Comparison of ENCODE assay signal across 28 cellular contexts in the genomic region with DNA sequence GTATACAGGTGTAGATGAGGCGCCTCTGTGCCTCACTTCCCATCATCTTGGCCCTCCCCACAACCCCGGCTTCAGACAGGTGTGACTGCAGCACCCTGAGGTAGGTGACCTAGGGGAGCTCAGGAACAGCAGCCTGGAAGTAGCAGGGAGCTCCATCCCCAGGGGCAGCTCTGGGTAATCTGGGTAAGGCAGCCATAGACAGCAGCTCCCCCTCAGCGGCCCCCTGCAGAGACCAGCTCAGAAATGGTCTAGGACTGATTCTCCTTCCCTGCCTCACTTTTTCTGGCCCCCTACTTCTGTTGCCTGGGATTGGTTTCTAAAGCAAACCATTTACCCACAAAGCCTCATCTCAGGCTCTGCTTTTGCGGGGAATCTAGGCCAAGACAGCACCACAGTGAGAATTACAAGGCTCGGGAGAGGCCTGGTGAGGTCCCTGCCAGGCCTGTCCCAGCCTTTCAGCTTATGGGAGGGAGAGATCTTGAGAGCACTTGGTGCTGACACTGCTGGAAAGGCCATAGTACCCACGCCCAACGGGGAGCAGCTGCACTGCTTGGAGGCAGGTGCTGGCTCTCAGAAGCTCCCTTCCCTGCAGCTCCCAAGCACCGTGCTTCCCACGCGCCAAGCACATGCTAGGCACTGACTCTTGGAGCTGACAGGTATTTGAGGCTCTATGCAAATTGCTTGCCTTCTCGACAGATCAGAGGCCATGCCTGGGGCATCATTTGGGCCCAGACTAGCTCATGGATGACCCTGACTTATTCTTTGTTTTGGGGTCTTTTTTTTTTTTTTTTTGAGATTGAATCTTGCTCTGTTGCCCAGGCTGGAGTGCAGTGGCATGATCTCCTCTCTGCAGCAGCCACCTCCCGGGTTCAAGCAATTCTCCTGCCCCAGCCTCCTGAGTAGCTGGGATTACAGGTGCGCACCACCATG. TPM values are rescaled to one million over a fixed set of nuclear protein-coding genes. Genes with fewer than 3 reads are reported as not detected.
A peak's percentile ranks its signal among the peaks of the same experiment; 100 is the strongest.
DNase-seq lines count a peak whose midpoint lies in the region; ATAC-seq, FAIRE-seq and TF ChIP-seq lines count a peak whose summit lies in the region.
"Had no signal": no experiment of that assay in that cellular context is flagged by ENCODE, and none has a peak within 500 bp of the region (broad histone marks: within the 10 kb centered on the region; RNA-seq: fewer than 3 reads in every experiment).

No MANE protein-coding gene starts in this region.

- H3K9ac ChIP-seq in kidney (ENCODE audit: low read length in 2 of 2): no peak overlapping the region
- H3K9ac ChIP-seq: BLaER1 had no signal

- no peak for TF ChIP-seq POLR2A in breast epithelium (IDR thresholded peaks at IDR 0.05)

- intact Hi-C loops in kidney (cut with DNase I): no loop called here
- intact Hi-C loops in upper lobe of right lung (cut with DNase I): no loop called here
- intact Hi-C loops in breast epithelium (cut with DNase I; ENCODE audit: low total_unique reads): no loop called here

- H3K36me3 Mint-ChIP-seq in activated T-cell treated with anti-CD3 and anti-CD28 coated beads, Interleukin-2, amount 50 U/mL, for 72 hours (ENCODE audit: insufficient read depth in 2 of 2): peaks cover 3% of the 10 kb centered on the region in 2 donors

- H3K27me3 Mint-ChIP-seq in activated T-cell treated with anti-CD3 and anti-CD28 coated beads, Interleukin-2, amount 50 U/mL, for 72 hours (ENCODE audit: low read depth): no peaks in the 10 kb centered on the region
- H3K27me3 Mint-ChIP-seq: activated CD8-positive, alpha-beta memory T cell treated with anti-CD3 and anti-CD28 coated beads, Interleukin-2, amount 10 ng/mL, durations not matched to agents 7 days and 5 days; activated naive CD8-positive, alpha-beta T cell; activated T-helper 17 cell treated with anti-CD3 and anti-CD28 coated beads, Interleukin-2, amount 50 U/mL, for 72 hours; type B pancreatic cell had no signal

- FAIRE-seq in kidney (lab: Jason Lieb, UNC): no peak
- FAIRE-seq: islet of Langerhans had no signal

- H3K4me1 Mint-ChIP-seq in activated T-cell treated with anti-CD3 and anti-CD28 coated beads, Interleukin-2, amount 50 U/mL, for 72 hours (ENCODE audit: low read depth): no peaks in the 10 kb centered on the region
- H3K4me1 Mint-ChIP-seq: activated CD8-positive, alpha-beta memory T cell treated with anti-CD3 and anti-CD28 coated beads, Interleukin-2, amount 10 ng/mL, durations not matched to agents 7 days and 5 days; activated T-helper 17 cell treated with anti-CD3 and anti-CD28 coated beads, Interleukin-2, amount 50 U/mL, for 72 hours had no signal

- no peaks in the 10 kb centered on the region for H3K4me1 ChIP-seq in kidney (ENCODE audit: control insufficient read depth in 1 of 2, insufficient read depth in 1 of 2, low read depth in 1 of 2, low read length in 2 of 2)
- H3K4me1 ChIP-seq in upper lobe of right lung: no peaks in the 10 kb centered on the region
- H3K4me1 ChIP-seq in breast epithelium: no peaks in the 10 kb centered on the region
- H3K4me1 ChIP-seq: ascending aorta, BLaER1, esophagus squamous epithelium, gastroesophageal sphincter, lower lobe of right lung had no signal

- H3K9me3 ChIP-seq in kidney (ENCODE audit: control insufficient read depth in 1 of 2, low read length in 2 of 2): no peaks in the 10 kb centered on the region
- H3K9me3 ChIP-seq in upper lobe of right lung: no peaks in the 10 kb centered on the region
- H3K9me3 ChIP-seq in breast epithelium: no peaks in the 10 kb centered on the region
- H3K9me3 ChIP-seq: ascending aorta, BLaER1, esophagus squamous epithelium, gastroesophageal sphincter, lower lobe of right lung had no signal

- TF ChIP-seq CTCF in kidney (IDR thresholded peaks at IDR 0.05; ENCODE audit: borderline replicate concordance, extremely low read depth, insufficient read depth) (no peak), upper lobe of right lung (IDR thresholded peaks at IDR 0.05) (no peak), breast epithelium (IDR thresholded peaks at IDR 0.05) (no peak)

- ATAC-seq in activated T-cell treated with anti-CD3 and anti-CD28 coated beads, Interleukin-2, amount 50 U/mL, for 72 hours (replicated peaks in 1 of 2): no peak
- ATAC-seq in upper lobe of right lung: peak; percentile 27
- ATAC-seq: activated CD8-positive, alpha-beta memory T cell treated with anti-CD3 and anti-CD28 coated beads, Interleukin-2, amount 10 ng/mL, durations not matched to agents 7 days and 5 days; activated T-helper 17 cell treated with anti-CD3 and anti-CD28 coated beads, Interleukin-2, amount 50 U/mL, for 72 hours; gastroesophageal sphincter had no signal

- H3K36me3 ChIP-seq in kidney (ENCODE audit: control insufficient read depth in 1 of 2, insufficient read depth in 2 of 2, low read length in 2 of 2) (peaks cover 0 to 11% of the 10 kb centered on the region in 2 donors), upper lobe of right lung (peaks cover 27% of the 10 kb centered on the region), breast epithelium (no peaks in the 10 kb centered on the region)

- no peaks in the 10 kb centered on the region for H3K9me3 Mint-ChIP-seq in activated T-cell treated with anti-CD3 and anti-CD28 coated beads, Interleukin-2, amount 50 U/mL, for 72 hours
- H3K9me3 Mint-ChIP-seq: activated T-helper 17 cell treated with anti-CD3 and anti-CD28 coated beads, Interleukin-2, amount 50 U/mL, for 72 hours; type B pancreatic cell had no signal

- DNase-seq in activated T-cell treated with anti-CD3 and anti-CD28 coated beads, Interleukin-2, amount 50 U/mL, for 1 hour: peak; percentile 16
- DNase-seq in activated T-cell treated with anti-CD3 and anti-CD28 coated beads, Interleukin-2, amount 50 U/mL, for 72 hours: no peak
- peak; percentile 23 for DNase-seq in NCI-H510A (lab: John Stamatoyannopoulos, UW)
- peak; percentile 31 for DNase-seq in kidney
- DNase-seq in upper lobe of right lung: peak; percentile 46
- DNase-seq in dermis blood vessel endothelial cell: no peak
- no peak for DNase-seq in NCI-H345 (lab: John Stamatoyannopoulos, UW)
- DNase-seq in breast epithelium (ENCODE audit: low spot score in 2 of 2): no peak
- DNase-seq: ACHN; activated CD4-positive, alpha-beta T cell treated with anti-CD3 and anti-CD28 coated beads for 4 hours; activated CD8-positive, alpha-beta memory T cell treated with anti-CD3 and anti-CD28 coated beads, Interleukin-2, amount 10 ng/mL, durations not matched to agents 7 days and 5 days; effector memory CD4-positive, alpha-beta T cell; esophagus squamous epithelium; hypothalamus; lower lobe of right lung; NCI-H1048; NCI-H2107; NCI-H69; nucleus accumbens; stimulated activated CD4-positive, alpha-beta T cell treated with anti-CD3 and anti-CD28 coated beads, Interleukin-4, amount 100 ng/mL, for 4 hours; T-helper 1 cell had no signal

- H3K4me3 Mint-ChIP-seq in activated T-cell treated with anti-CD3 and anti-CD28 coated beads, Interleukin-2, amount 50 U/mL, for 72 hours: no peak overlapping the region
- H3K4me3 Mint-ChIP-seq: activated CD8-positive, alpha-beta memory T cell treated with anti-CD3 and anti-CD28 coated beads, Interleukin-2, amount 10 ng/mL, durations not matched to agents 7 days and 5 days; activated naive CD8-positive, alpha-beta T cell; activated T-helper 17 cell treated with anti-CD3 and anti-CD28 coated beads, Interleukin-2, amount 50 U/mL, for 72 hours; type B pancreatic cell had no signal

- H3K27ac ChIP-seq in kidney (ENCODE audit: low read depth in 2 of 2, low read length in 2 of 2) (no peak overlapping the region), upper lobe of right lung (no peak overlapping the region), breast epithelium (no peak overlapping the region)
- H3K27ac ChIP-seq: ascending aorta, BLaER1, esophagus squamous epithelium, gastroesophageal sphincter, lower lobe of right lung had no signal

- H3K4me3 ChIP-seq in kidney (ENCODE audit: low read length in 2 of 2) (no peak overlapping the region), upper lobe of right lung (no peak overlapping the region), breast epithelium (no peak overlapping the region)
- H3K4me3 ChIP-seq: ascending aorta, BLaER1, esophagus squamous epithelium, gastroesophageal sphincter, lower lobe of right lung had no signal

- no peaks in the 10 kb centered on the region for H3K27me3 ChIP-seq in upper lobe of right lung
- H3K27me3 ChIP-seq in breast epithelium: no peaks in the 10 kb centered on the region
- H3K27me3 ChIP-seq: ascending aorta, BLaER1, esophagus squamous epithelium, gastroesophageal sphincter had no signal

- H3K27ac Mint-ChIP-seq in activated T-cell treated with anti-CD3 and anti-CD28 coated beads, Interleukin-2, amount 50 U/mL, for 72 hours: no peak overlapping the region
- H3K27ac Mint-ChIP-seq: activated CD8-positive, alpha-beta memory T cell treated with anti-CD3 and anti-CD28 coated beads, Interleukin-2, amount 10 ng/mL, durations not matched to agents 7 days and 5 days; type B pancreatic cell had no signal

RNA-seq across cellular contexts. Expression of gene TRAF3, which starts 45.1 kb away (rescaled TPM):
- total RNA-seq in activated T-cell treated with anti-CD3 and anti-CD28 coated beads, Interleukin-2, amount 50 U/mL, for 72 hours: 100 to 1,000 TPM; 123 to 137 TPM
- total RNA-seq in kidney (35.4 TPM), upper lobe of right lung (22.3 TPM), dermis blood vessel endothelial cell (27.6 and 30.3 TPM in 2 replicates), breast epithelium (10 to 100 TPM; 13.1 to 15.7 (median 14.6) TPM)
- 5.2 TPM for polyA plus RNA-seq in kidney (ENCODE audit: insufficient read depth, low read depth, low replicate concordance)

Comparison
In these comparisons a context has a peak if more than half of its experiments do, and no peak if none do; other contexts are left out.
1. DNase-seq: peak in activated T-cell treated with anti-CD3 and anti-CD28 coated beads, Interleukin-2, amount 50 U/mL, for 1 hour (single experiment), NCI-H510A (single experiment), kidney (single experiment) and upper lobe of right lung (single experiment); none in activated T-cell treated with anti-CD3 and anti-CD28 coated beads, Interleukin-2, amount 50 U/mL, for 72 hours (0 of 2), dermis blood vessel endothelial cell (single experiment), NCI-H345 (single experiment) and breast epithelium (0 of 2).